1 cellular context compared by ENCODE assay signal in the genomic region with DNA sequence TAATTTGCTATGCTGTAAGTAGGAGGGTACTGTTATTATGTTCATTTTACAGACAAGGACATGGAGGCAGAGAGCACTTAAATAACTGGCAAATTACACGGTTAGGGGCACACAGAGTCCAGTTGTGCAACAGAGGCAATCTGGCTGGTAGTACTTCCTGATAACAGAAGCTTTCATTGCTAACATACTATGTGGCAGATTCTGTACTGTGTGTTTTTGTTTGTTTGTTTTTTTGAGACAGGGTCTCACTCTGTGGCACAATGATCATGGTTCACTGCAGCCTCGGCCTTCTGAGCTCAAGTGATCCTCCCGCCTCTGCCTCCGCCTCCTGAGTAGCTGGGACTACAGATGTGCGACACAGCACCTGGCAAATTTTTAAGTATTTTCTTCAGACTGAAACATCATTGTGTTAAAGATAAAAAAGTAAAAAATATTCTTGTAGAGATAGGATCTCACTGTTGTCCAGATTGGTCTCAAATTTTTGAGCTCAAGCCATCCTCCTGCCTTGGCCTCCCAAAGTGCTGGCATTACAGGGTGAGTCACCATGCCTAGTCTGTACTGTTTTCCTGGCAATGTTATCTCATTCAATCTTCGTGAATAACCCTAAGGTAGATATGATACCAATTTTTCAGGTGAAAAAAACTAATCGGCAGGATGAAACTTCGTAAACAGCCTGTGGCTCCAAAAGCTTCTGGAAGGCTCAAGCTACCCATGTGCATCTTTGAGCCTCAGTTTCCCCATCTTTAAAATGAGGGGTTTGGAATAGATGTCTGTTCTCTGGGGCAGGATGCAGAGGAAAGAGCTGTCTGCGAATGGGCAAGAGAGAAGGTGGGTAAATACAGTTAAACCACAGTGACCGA.
TF ChIP-seq lines count a peak whose summit lies in the region.

No MANE protein-coding gene starts in this region.

TF ChIP-seq in SK-N-SH treated with all-trans-retinoic acid at 6 μM for 48 hours, 23 proteins besides CTCF, POLR2A, EP300 and RAD21 (continued from another document):
- TF ChIP-seq, protein P1, sequence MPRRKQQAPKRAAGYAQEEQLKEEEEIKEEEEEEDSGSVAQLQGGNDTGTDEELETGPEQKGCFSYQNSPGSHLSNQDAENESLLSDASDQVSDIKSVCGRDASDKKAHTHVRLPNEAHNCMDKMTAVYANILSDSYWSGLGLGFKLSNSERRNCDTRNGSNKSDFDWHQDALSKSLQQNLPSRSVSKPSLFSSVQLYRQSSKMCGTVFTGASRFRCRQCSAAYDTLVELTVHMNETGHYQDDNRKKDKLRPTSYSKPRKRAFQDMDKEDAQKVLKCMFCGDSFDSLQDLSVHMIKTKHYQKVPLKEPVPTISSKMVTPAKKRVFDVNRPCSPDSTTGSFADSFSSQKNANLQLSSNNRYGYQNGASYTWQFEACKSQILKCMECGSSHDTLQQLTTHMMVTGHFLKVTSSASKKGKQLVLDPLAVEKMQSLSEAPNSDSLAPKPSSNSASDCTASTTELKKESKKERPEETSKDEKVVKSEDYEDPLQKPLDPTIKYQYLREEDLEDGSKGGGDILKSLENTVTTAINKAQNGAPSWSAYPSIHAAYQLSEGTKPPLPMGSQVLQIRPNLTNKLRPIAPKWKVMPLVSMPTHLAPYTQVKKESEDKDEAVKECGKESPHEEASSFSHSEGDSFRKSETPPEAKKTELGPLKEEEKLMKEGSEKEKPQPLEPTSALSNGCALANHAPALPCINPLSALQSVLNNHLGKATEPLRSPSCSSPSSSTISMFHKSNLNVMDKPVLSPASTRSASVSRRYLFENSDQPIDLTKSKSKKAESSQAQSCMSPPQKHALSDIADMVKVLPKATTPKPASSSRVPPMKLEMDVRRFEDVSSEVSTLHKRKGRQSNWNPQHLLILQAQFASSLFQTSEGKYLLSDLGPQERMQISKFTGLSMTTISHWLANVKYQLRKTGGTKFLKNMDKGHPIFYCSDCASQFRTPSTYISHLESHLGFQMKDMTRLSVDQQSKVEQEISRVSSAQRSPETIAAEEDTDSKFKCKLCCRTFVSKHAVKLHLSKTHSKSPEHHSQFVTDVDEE (CRISPR knock-in tag; IDR thresholded peaks at IDR 0.05), result no peak
- TF ChIP-seq ZFP3 (CRISPR knock-in tag; IDR thresholded peaks at IDR 0.05) (no peak), ESRRG (CRISPR knock-in tag; IDR thresholded peaks at IDR 0.05) (no peak), ISL1 (CRISPR knock-in tag; IDR thresholded peaks at IDR 0.05) (no peak), PPARA (CRISPR knock-in tag; IDR thresholded peaks at IDR 0.05; ENCODE audit: borderline replicate concordance) (no peak), ZC3H10 (CRISPR knock-in tag; IDR thresholded peaks at IDR 0.05) (no peak), CSDC2 (CRISPR knock-in tag; IDR thresholded peaks at IDR 0.05) (no peak), ZNF70 (CRISPR knock-in tag; IDR thresholded peaks at IDR 0.05) (no peak), ZFP30 (CRISPR knock-in tag; IDR thresholded peaks at IDR 0.05) (no peak), ARNTL (CRISPR knock-in tag; IDR thresholded peaks at IDR 0.05; ENCODE audit: borderline replicate concordance, low read depth) (no peak), TCF4 (CRISPR knock-in tag; IDR thresholded peaks at IDR 0.05; ENCODE audit: borderline replicate concordance) (no peak), RARB (CRISPR knock-in tag; IDR thresholded peaks at IDR 0.05) (no peak)
- TF ChIP-seq, protein P2, sequence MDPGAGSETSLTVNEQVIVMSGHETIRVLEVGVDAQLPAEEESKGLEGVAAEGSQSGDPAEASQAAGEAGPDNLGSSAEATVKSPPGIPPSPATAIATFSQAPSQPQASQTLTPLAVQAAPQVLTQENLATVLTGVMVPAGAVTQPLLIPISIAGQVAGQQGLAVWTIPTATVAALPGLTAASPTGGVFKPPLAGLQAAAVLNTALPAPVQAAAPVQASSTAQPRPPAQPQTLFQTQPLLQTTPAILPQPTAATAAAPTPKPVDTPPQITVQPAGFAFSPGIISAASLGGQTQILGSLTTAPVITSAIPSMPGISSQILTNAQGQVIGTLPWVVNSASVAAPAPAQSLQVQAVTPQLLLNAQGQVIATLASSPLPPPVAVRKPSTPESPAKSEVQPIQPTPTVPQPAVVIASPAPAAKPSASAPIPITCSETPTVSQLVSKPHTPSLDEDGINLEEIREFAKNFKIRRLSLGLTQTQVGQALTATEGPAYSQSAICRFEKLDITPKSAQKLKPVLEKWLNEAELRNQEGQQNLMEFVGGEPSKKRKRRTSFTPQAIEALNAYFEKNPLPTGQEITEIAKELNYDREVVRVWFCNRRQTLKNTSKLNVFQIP (CRISPR knock-in tag; IDR thresholded peaks at IDR 0.05; ENCODE audit: borderline replicate concordance, low read depth), result no peak
- TF ChIP-seq, protein P3, sequence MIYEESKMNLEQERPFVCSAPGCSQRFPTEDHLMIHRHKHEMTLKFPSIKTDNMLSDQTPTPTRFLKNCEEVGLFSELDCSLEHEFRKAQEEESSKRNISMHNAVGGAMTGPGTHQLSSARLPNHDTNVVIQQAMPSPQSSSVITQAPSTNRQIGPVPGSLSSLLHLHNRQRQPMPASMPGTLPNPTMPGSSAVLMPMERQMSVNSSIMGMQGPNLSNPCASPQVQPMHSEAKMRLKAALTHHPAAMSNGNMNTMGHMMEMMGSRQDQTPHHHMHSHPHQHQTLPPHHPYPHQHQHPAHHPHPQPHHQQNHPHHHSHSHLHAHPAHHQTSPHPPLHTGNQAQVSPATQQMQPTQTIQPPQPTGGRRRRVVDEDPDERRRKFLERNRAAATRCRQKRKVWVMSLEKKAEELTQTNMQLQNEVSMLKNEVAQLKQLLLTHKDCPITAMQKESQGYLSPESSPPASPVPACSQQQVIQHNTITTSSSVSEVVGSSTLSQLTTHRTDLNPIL (CRISPR knock-in tag; IDR thresholded peaks at IDR 0.05; ENCODE audit: low read depth), result no peak
